Comparison of ENCODE assay signal across 1 cellular context in genomic region chr12:67284561-67284960, GRCh38.
TF ChIP-seq lines count a peak whose summit lies in the region.

No MANE protein-coding gene starts in this region.

TF ChIP-seq in K562, 482 proteins besides CTCF, POLR2A, EP300 and RAD21:
- TF ChIP-seq SREBF1 (IDR thresholded peaks at IDR 0.05; ENCODE audit: borderline replicate concordance, low read depth, low read length) (no peak), ZNF584 (CRISPR knock-in tag; IDR thresholded peaks at IDR 0.05; ENCODE audit: low read depth) (no peak), SRF (CRISPR knock-in tag; IDR thresholded peaks at IDR 0.05) (no peak), BRF1 (IDR thresholded peaks at IDR 0.05; ENCODE audit: borderline replicate concordance, extremely low read depth, insufficient read length) (no peak), ELK3 (CRISPR knock-in tag; IDR thresholded peaks at IDR 0.05) (no peak), JUN (IDR thresholded peaks at IDR 0.05; ENCODE audit: borderline replicate concordance, low read depth, low read length) (no peak), JUN (CRISPR knock-in tag; IDR thresholded peaks at IDR 0.05; ENCODE audit: borderline replicate concordance) (no peak), PPARD (CRISPR knock-in tag; IDR thresholded peaks at IDR 0.05) (no peak), ZKSCAN3 (CRISPR knock-in tag; IDR thresholded peaks at IDR 0.05) (no peak), ZNF699 (CRISPR knock-in tag; IDR thresholded peaks at IDR 0.05; ENCODE audit: insufficient replicate concordance) (no peak), RAD51 (IDR thresholded peaks at IDR 0.05; ENCODE audit: borderline replicate concordance, low read depth) (no peak), GTF2B (IDR thresholded peaks at IDR 0.05; ENCODE audit: extremely low read depth, insufficient read length) (no peak), POU5F1 (IDR thresholded peaks at IDR 0.05; ENCODE audit: borderline replicate concordance, low read depth, low read length, partially characterized antibody) (no peak), ZNF592 (IDR thresholded peaks at IDR 0.05) (no peak)
